17 cellular contexts compared by ENCODE assay signal in the genomic region with DNA sequence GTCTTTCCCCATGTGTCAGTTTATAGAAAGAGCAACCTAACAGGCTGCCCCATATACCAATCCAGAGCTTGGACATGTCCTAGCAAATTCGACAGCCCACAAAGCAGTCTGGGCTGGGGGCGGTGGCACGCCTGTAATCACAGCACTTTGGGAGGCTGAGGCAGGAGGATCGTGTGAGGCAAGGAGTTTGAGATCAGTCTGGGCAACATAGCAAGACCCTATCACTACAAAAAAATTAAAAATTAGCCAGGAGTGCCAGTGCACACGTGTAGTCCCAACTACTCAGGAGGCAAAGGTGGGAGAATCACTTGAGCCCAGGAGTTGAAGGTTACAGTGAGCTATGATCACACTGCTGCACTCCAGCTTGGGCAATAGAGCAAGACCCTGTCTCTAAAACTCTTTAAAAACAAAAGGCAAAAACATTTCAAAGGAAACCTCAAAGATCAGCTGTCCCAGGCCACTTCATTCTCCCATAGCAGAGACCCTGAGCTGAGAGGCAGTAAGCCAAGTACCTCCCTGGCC.
"Had no signal": no experiment of that assay in that cellular context is flagged by ENCODE, and none has a peak within 500 bp of the region (broad histone marks: within the 10 kb centered on the region; RNA-seq: fewer than 3 reads in every experiment).

No MANE protein-coding gene starts in this region.

- DNase-seq: activated CD4-positive, alpha-beta T cell treated with anti-CD3 and anti-CD28 coated beads, Interleukin-2, amount 10 ng/mL, durations not matched to agents 7 days and 5 days; activated CD8-positive, alpha-beta memory T cell treated with anti-CD3 and anti-CD28 coated beads, Interleukin-2, amount 50 U/mL, for 4 hours; activated CD8-positive, alpha-beta T cell treated with anti-CD3 and anti-CD28 coated beads, Interleukin-2, amount 10 ng/mL, durations not matched to agents 7 days and 5 days; activated effector memory CD4-positive, alpha-beta T cell treated with Interleukin-2 at 50 U/mL for 16 hours; activated naive CD4-positive, alpha-beta T cell treated with anti-CD3 and anti-CD28 coated beads, Interleukin-2, amount 10 ng/mL, durations not matched to agents 7 days and 5 days; activated T-cell treated with anti-CD3 and anti-CD28 coated beads, Interleukin-2, amount 50 U/mL, for 48 hours; effector CD8-positive, alpha-beta T cell; foreskin fibroblast; T-cell; T-helper 9 cell; tibial artery had no signal

- H3K36me3 ChIP-seq: esophagus muscularis mucosa, tibial artery had no signal

- H3K27me3 ChIP-seq: esophagus muscularis mucosa had no signal

- H3K4me1 ChIP-seq: tibial artery had no signal

- FAIRE-seq: astrocyte, endothelial cell of umbilical vein, urothelium cell line had no signal

- H3K27ac ChIP-seq: esophagus muscularis mucosa, tibial artery had no signal

- H3K9me3 ChIP-seq: esophagus muscularis mucosa, tibial artery had no signal

- ATAC-seq: activated CD4-positive, CD25-positive, alpha-beta regulatory T cell treated with anti-CD3 and anti-CD28 coated beads, Interleukin-2, amount 50 U/mL, for 24 hours; activated CD8-positive, alpha-beta T cell treated with anti-CD3 and anti-CD28 coated beads, Interleukin-2, amount 10 ng/mL, durations not matched to agents 7 days and 5 days; SK-N-SH treated with all-trans-retinoic acid at 6 μM for 48 hours; T-cell had no signal
